ENCODE assay signal across 1 cellular context in the genomic region with DNA sequence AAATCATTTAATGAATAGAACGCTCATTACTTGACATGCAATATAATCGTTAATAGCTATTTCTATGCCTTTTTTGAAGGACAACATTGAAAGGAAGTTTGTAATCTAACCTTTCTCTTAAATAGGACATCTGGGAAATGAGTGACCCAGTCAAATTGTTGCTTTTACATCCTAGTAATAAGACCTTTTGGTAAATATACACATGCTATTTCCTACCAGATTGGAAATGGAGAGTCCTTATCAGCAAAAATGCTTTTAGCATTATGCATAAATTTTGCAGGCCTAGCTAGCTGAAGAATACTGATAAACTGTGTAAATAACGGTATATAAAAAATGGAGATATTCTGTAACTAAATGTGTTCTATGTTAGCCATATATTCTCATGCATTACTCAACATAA.
TF ChIP-seq lines count a peak whose summit lies in the region.

No MANE protein-coding gene starts in this region.

TF ChIP-seq in GM23338, 12 proteins besides CTCF, POLR2A, EP300 and RAD21 (continued from another document):
- TF ChIP-seq, protein P1, sequence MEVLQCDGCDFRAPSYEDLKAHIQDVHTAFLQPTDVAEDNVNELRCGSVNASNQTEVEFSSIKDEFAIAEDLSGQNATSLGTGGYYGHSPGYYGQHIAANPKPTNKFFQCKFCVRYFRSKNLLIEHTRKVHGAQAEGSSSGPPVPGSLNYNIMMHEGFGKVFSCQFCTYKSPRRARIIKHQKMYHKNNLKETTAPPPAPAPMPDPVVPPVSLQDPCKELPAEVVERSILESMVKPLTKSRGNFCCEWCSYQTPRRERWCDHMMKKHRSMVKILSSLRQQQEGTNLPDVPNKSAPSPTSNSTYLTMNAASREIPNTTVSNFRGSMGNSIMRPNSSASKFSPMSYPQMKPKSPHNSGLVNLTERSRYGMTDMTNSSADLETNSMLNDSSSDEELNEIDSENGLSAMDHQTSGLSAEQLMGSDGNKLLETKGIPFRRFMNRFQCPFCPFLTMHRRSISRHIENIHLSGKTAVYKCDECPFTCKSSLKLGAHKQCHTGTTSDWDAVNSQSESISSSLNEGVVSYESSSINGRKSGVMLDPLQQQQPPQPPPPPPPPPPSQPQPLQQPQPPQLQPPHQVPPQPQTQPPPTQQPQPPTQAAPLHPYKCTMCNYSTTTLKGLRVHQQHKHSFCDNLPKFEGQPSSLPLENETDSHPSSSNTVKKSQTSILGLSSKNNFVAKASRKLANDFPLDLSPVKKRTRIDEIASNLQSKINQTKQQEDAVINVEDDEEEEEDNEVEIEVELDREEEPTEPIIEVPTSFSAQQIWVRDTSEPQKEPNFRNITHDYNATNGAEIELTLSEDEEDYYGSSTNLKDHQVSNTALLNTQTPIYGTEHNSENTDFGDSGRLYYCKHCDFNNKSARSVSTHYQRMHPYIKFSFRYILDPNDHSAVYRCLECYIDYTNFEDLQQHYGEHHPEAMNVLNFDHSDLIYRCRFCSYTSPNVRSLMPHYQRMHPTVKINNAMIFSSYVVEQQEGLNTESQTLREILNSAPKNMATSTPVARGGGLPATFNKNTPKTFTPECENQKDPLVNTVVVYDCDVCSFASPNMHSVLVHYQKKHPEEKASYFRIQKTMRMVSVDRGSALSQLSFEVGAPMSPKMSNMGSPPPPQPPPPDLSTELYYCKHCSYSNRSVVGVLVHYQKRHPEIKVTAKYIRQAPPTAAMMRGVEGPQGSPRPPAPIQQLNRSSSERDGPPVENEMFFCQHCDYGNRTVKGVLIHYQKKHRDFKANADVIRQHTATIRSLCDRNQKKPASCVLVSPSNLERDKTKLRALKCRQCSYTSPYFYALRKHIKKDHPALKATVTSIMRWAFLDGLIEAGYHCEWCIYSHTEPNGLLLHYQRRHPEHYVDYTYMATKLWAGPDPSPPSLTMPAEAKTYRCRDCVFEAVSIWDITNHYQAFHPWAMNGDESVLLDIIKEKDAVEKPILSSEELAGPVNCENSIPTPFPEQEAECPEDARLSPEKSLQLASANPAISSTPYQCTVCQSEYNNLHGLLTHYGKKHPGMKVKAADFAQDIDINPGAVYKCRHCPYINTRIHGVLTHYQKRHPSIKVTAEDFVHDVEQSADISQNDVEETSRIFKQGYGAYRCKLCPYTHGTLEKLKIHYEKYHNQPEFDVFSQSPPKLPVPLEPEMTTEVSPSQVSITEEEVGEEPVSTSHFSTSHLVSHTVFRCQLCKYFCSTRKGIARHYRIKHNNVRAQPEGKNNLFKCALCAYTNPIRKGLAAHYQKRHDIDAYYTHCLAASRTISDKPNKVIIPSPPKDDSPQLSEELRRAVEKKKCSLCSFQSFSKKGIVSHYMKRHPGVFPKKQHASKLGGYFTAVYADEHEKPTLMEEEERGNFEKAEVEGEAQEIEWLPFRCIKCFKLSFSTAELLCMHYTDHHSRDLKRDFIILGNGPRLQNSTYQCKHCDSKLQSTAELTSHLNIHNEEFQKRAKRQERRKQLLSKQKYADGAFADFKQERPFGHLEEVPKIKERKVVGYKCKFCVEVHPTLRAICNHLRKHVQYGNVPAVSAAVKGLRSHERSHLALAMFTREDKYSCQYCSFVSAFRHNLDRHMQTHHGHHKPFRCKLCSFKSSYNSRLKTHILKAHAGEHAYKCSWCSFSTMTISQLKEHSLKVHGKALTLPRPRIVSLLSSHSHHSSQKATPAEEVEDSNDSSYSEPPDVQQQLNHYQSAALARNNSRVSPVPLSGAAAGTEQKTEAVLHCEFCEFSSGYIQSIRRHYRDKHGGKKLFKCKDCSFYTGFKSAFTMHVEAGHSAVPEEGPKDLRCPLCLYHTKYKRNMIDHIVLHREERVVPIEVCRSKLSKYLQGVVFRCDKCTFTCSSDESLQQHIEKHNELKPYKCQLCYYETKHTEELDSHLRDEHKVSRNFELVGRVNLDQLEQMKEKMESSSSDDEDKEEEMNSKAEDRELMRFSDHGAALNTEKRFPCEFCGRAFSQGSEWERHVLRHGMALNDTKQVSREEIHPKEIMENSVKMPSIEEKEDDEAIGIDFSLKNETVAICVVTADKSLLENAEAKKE (CRISPR knock-in tag; IDR thresholded peaks at IDR 0.05), result no peak
- TF ChIP-seq EZH2 (IDR thresholded peaks at IDR 0.05; ENCODE audit: low read depth, unreplicated experiment) (no peak), JUNB (IDR thresholded peaks at IDR 0.05; ENCODE audit: unreplicated experiment) (no peak), EZH2phosphoT487 (IDR thresholded peaks at IDR 0.05; ENCODE audit: unreplicated experiment) (no peak)
- TF ChIP-seq, protein P2, sequence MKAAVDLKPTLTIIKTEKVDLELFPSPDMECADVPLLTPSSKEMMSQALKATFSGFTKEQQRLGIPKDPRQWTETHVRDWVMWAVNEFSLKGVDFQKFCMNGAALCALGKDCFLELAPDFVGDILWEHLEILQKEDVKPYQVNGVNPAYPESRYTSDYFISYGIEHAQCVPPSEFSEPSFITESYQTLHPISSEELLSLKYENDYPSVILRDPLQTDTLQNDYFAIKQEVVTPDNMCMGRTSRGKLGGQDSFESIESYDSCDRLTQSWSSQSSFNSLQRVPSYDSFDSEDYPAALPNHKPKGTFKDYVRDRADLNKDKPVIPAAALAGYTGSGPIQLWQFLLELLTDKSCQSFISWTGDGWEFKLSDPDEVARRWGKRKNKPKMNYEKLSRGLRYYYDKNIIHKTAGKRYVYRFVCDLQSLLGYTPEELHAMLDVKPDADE (IDR thresholded peaks at IDR 0.05), result no peak
TF ChIP-seq in GM23338: peak in this region for 0.
